ENCODE assay signal across 17 cellular contexts in genomic region chr14:34275038-34275437, GRCh38.
"Had no signal": no experiment of that assay in that cellular context is flagged by ENCODE, and none has a peak within 500 bp of the region (broad histone marks: within the 10 kb centered on the region; RNA-seq: fewer than 3 reads in every experiment).

No MANE protein-coding gene starts in this region.

- DNase-seq: activated CD4-positive, alpha-beta memory T cell treated with anti-CD3 and anti-CD28 coated beads, Interleukin-2, amount 10 ng/mL, durations not matched to agents 7 days and 5 days; activated CD4-positive, alpha-beta T cell treated with anti-CD3 and anti-CD28 coated beads for 48 hours; activated CD4-positive, CD25-positive, alpha-beta regulatory T cell; activated CD8-positive, alpha-beta memory T cell treated with anti-CD3 and anti-CD28 coated beads, Interleukin-2, amount 10 ng/mL, durations not matched to agents 7 days and 5 days; activated naive CD4-positive, alpha-beta T cell; activated naive CD8-positive, alpha-beta T cell treated with anti-CD3 and anti-CD28 coated beads for 36 hours; lower lobe of right lung; nephron progenitor cell; occipital lobe; retina; stimulated activated CD4-positive, alpha-beta T cell treated with anti-CD3 and anti-CD28 coated beads, Interleukin-2, amount 100 ng/mL, for 24 hours; stimulated activated naive CD4-positive, alpha-beta T cell treated with Interleukin-2 at 50 U/mL for 16 hours; trophoblast cell had no signal

- ATAC-seq: activated CD8-positive, alpha-beta memory T cell treated with anti-CD3 and anti-CD28 coated beads, Interleukin-2, amount 10 ng/mL, durations not matched to agents 7 days and 5 days; lower lobe of right lung had no signal

- H3K4me1 Mint-ChIP-seq: activated CD4-positive, alpha-beta memory T cell treated with anti-CD3 and anti-CD28 coated beads, Interleukin-2, amount 10 ng/mL, durations not matched to agents 7 days and 5 days; activated CD8-positive, alpha-beta memory T cell treated with anti-CD3 and anti-CD28 coated beads, Interleukin-2, amount 10 ng/mL, durations not matched to agents 7 days and 5 days had no signal

- H3K27ac ChIP-seq: dorsolateral prefrontal cortex, epithelial cell of prostate, lower lobe of right lung, suprapubic skin, vagina had no signal

- H3K36me3 Mint-ChIP-seq: activated CD8-positive, alpha-beta memory T cell treated with anti-CD3 and anti-CD28 coated beads, Interleukin-2, amount 10 ng/mL, durations not matched to agents 7 days and 5 days; activated naive CD8-positive, alpha-beta T cell treated with anti-CD3 and anti-CD28 coated beads for 36 hours had no signal

- H3K9me3 ChIP-seq: lower lobe of right lung, suprapubic skin, vagina had no signal

- H3K27ac Mint-ChIP-seq: activated CD4-positive, alpha-beta memory T cell treated with anti-CD3 and anti-CD28 coated beads, Interleukin-2, amount 10 ng/mL, durations not matched to agents 7 days and 5 days; activated CD8-positive, alpha-beta memory T cell treated with anti-CD3 and anti-CD28 coated beads, Interleukin-2, amount 10 ng/mL, durations not matched to agents 7 days and 5 days; activated naive CD8-positive, alpha-beta T cell treated with anti-CD3 and anti-CD28 coated beads for 36 hours had no signal

- H3K36me3 ChIP-seq: lower lobe of right lung, suprapubic skin, vagina had no signal

- H3K27me3 ChIP-seq: dorsolateral prefrontal cortex, suprapubic skin, vagina had no signal

- H3K4me3 Mint-ChIP-seq: activated CD4-positive, alpha-beta memory T cell treated with anti-CD3 and anti-CD28 coated beads, Interleukin-2, amount 10 ng/mL, durations not matched to agents 7 days and 5 days; activated CD8-positive, alpha-beta memory T cell treated with anti-CD3 and anti-CD28 coated beads, Interleukin-2, amount 10 ng/mL, durations not matched to agents 7 days and 5 days; activated naive CD8-positive, alpha-beta T cell treated with anti-CD3 and anti-CD28 coated beads for 36 hours; nephron progenitor cell had no signal

- H3K4me3 ChIP-seq: dorsolateral prefrontal cortex, lower lobe of right lung, suprapubic skin, vagina had no signal

- H3K9me3 Mint-ChIP-seq: activated CD4-positive, alpha-beta memory T cell treated with anti-CD3 and anti-CD28 coated beads, Interleukin-2, amount 10 ng/mL, durations not matched to agents 7 days and 5 days; activated naive CD8-positive, alpha-beta T cell treated with anti-CD3 and anti-CD28 coated beads for 36 hours had no signal

- H3K4me1 ChIP-seq: lower lobe of right lung, suprapubic skin, vagina had no signal
